Comparison of ENCODE assay signal across 26 cellular contexts in genomic region chr12:65125247-65125646, GRCh38. TPM values are rescaled to one million over a fixed set of nuclear protein-coding genes. Genes with fewer than 3 reads are reported as not detected.
A peak's percentile ranks its signal among the peaks of the same experiment; 100 is the strongest.
DNase-seq lines count a peak whose midpoint lies in the region; ATAC-seq, FAIRE-seq and TF ChIP-seq lines count a peak whose summit lies in the region.
"Had no signal": no experiment of that assay in that cellular context is flagged by ENCODE, and none has a peak within 500 bp of the region (broad histone marks: within the 10 kb centered on the region; RNA-seq: fewer than 3 reads in every experiment).

No MANE protein-coding gene starts in this region.

- no peak overlapping the region for H2AFZ ChIP-seq in GM12878 (ENCODE audit: control insufficient read depth, low read depth, low read length)
- H2AFZ ChIP-seq in GM23248: no peak overlapping the region
- H2AFZ ChIP-seq: GM23338 had no signal

- no peaks in the 10 kb centered on the region for H3K9me2 ChIP-seq in GM23248 (ENCODE audit: insufficient read depth)

- H3K4me2 ChIP-seq in GM12878 (ENCODE audit: control insufficient read depth, insufficient read depth) (no peak overlapping the region), GM23248 (ENCODE audit: unreplicated experiment) (no peak overlapping the region)
- H3K4me2 ChIP-seq: GM23338, KMS-11 had no signal

- H3K4me3 ChIP-seq in GM12878 (no peak overlapping the region), body of pancreas (no peak overlapping the region), GM23248 (no peak overlapping the region)
- H3K4me3 ChIP-seq: BLaER1 treated with 17β-estradiol and CSF1 and Interleukin-3, amounts not matched to agents 10 nM and 100 nM; GM23338; SK-N-MC had no signal

- no peak for TF ChIP-seq CTCF in GM12878 (IDR thresholded peaks at IDR 0.05 in 2 of 3, conservative IDR thresholded peaks at IDR 0.05 in 1 of 3; ENCODE audit: control insufficient read depth in 2 of 3, extremely low read depth in 1 of 3, insufficient read depth in 1 of 3, low read depth in 3 of 3, low read length in 3 of 3)
- TF ChIP-seq CTCF in body of pancreas (IDR thresholded peaks at IDR 0.05): no peak

- CTCF ChIA-PET in GM12878 (lab: Yijun Ruan, JAX): interaction anchor here (0.9 to 2.0 kb wide), 9 partner anchors 8 to 329 kb away, joined by 3 to 17 read pairs (median 5); no protein-coding TSS in a partner anchor

- no peak for ATAC-seq in GM12878
- ATAC-seq in body of pancreas: no peak
- ATAC-seq: GM23338 had no signal

- H3K27ac ChIP-seq in GM12878 (ENCODE audit: control insufficient read depth, insufficient read depth): no peak overlapping the region
- no peak overlapping the region for H3K27ac ChIP-seq in body of pancreas
- H3K27ac ChIP-seq in GM23248: no peak overlapping the region
- H3K27ac ChIP-seq: BLaER1 treated with 17β-estradiol and CSF1 and Interleukin-3, amounts not matched to agents 10 nM and 100 nM; KMS-11; SK-N-MC had no signal

- TF ChIP-seq EP300 in GM12878 (IDR thresholded peaks at IDR 0.05; ENCODE audit: borderline replicate concordance in 1 of 2, control insufficient read depth in 1 of 2, low read depth in 2 of 2, low read length in 2 of 2): no peak

- TF ChIP-seq POLR2A in GM12878 (IDR thresholded peaks at IDR 0.05; ENCODE audit: low read depth, low read length): no peak
- no peak for TF ChIP-seq POLR2A in body of pancreas (IDR thresholded peaks at IDR 0.05)

- no peak for FAIRE-seq in GM12878 (lab: Jason Lieb, UNC)
- FAIRE-seq: GM12892, RCC 7860 had no signal

- TF ChIP-seq RAD21 in GM12878 (IDR thresholded peaks at IDR 0.05; ENCODE audit: insufficient read depth, low read depth, low read length): no peak

- intact Hi-C loops in GM12878 (cut with micrococcal nuclease; ENCODE audit: unreplicated experiment) (no loop called here), body of pancreas (cut with DNase I) (no loop called here)

- RAD21 ChIA-PET in GM12878 (lab: Charles Lee; ENCODE audit: unreplicated experiment): interaction anchor here (1.3 to 2.2 kb wide), 4 partner anchors 108 to 323 kb away, joined by 4 to 17 read pairs (median 4); no protein-coding TSS in a partner anchor

- WGBS in GM12878 (ENCODE audit: insufficient coverage, insufficient replicate concordance, low lambda C conversion rate, missing lambda C conversion rate): 0% methylated on average over 1 of the region's 1 CpG
- 29 to 61% methylated on average over 1 of the region's 1 CpG for WGBS in body of pancreas, 2 donors
- WGBS in GM23248 (ENCODE audit: low coverage in 1 of 2, low lambda C conversion rate in 2 of 2, missing lambda C conversion rate in 2 of 2), 2 experiments: 79 to 82% methylated on average over 1 of the region's 1 CpG

- in situ Hi-C loops in GM12878 (cut with MboI): no loop called here
- in situ Hi-C loops in GM23248 (cut with MboI): no loop called here

- H3K36me3 ChIP-seq in GM12878 (ENCODE audit: control insufficient read depth in 2 of 2, insufficient read depth in 2 of 2, low read length in 1 of 2) (no peaks in the 10 kb centered on the region), body of pancreas (replicated peaks in 1 of 2; ENCODE audit: insufficient read depth in 1 of 2, low read depth in 2 of 2) (no peaks in the 10 kb centered on the region), GM23248 (ENCODE audit: low read depth) (no peaks in the 10 kb centered on the region)
- H3K36me3 ChIP-seq: BLaER1 treated with 17β-estradiol and CSF1 and Interleukin-3, amounts not matched to agents 10 nM and 100 nM had no signal

- H3F3A ChIP-seq in GM23248 (ENCODE audit: insufficient read depth): no peaks in the 10 kb centered on the region

- H3K9me3 ChIP-seq in GM12878 (replicated peaks; ENCODE audit: control insufficient read depth, insufficient read depth, low read length) (no peaks in the 10 kb centered on the region), body of pancreas (no peaks in the 10 kb centered on the region), GM23248 (ENCODE audit: low read depth) (no peaks in the 10 kb centered on the region)
- H3K9me3 ChIP-seq: Caco-2 had no signal

- POLR2A ChIA-PET in GM12878 (lab: Charles Lee): no interaction called here

- H3K79me2 ChIP-seq in GM12878 (ENCODE audit: control insufficient read depth, insufficient read depth, low read length) (no peaks in the 10 kb centered on the region), GM23248 (ENCODE audit: insufficient read depth) (no peaks in the 10 kb centered on the region)

- H4K20me1 ChIP-seq in GM12878 (ENCODE audit: control insufficient read depth, insufficient read depth) (no peaks in the 10 kb centered on the region), GM23248 (ENCODE audit: insufficient read depth) (no peaks in the 10 kb centered on the region)
- H4K20me1 ChIP-seq: BLaER1 treated with 17β-estradiol and CSF1 and Interleukin-3, amounts not matched to agents 10 nM and 100 nM had no signal

- H3K27me3 ChIP-seq in GM12878 (replicated peaks in 1 of 2; ENCODE audit: control insufficient read depth in 2 of 2, insufficient read depth in 2 of 2, low read length in 1 of 2) (peaks cover 2 to 5% of the 10 kb centered on the region in 2 experiments; a peak in 3 of 4 replicates), body of pancreas (peaks cover 0 to 14% of the 10 kb centered on the region in 2 donors), GM23248 (replicated peaks; ENCODE audit: insufficient read depth) (peaks cover 65% of the 10 kb centered on the region)
- H3K27me3 ChIP-seq: BLaER1 treated with 17β-estradiol and CSF1 and Interleukin-3, amounts not matched to agents 10 nM and 100 nM had no signal

- BruUV-seq in GM12878 (replicated peaks; lab: Mats Ljungman, UMichigan): no TSS peak

- H3K4me1 ChIP-seq in GM12878 (ENCODE audit: control insufficient read depth, insufficient read depth, low read length): no peaks in the 10 kb centered on the region; the same call in 1 of the 2 replicates
- peaks cover 10% of the 10 kb centered on the region for H3K4me1 ChIP-seq in body of pancreas
- no peaks in the 10 kb centered on the region; the same call in 1 of the 2 replicates for H3K4me1 ChIP-seq in GM23248 (ENCODE audit: insufficient read depth)
- H3K4me1 ChIP-seq: Caco-2 had no signal

- H3K9ac ChIP-seq in GM12878 (ENCODE audit: control insufficient read depth, insufficient read depth, low read length): no peak overlapping the region
- no peak overlapping the region for H3K9ac ChIP-seq in GM23248
- H3K9ac ChIP-seq: BLaER1 treated with 17β-estradiol and CSF1 and Interleukin-3, amounts not matched to agents 10 nM and 100 nM; KMS-11 had no signal

- SMC1A ChIA-PET in GM12878 (lab: Charles Lee; ENCODE audit: uncharacterized antibody, unreplicated experiment): interaction anchor here (1.2 to 6.5 kb wide), 5 partner anchors 9 to 323 kb away, joined by 3 to 57 read pairs (median 6); no protein-coding TSS in a partner anchor

- DNase-seq in SKM-1 treated with dmso at 0.1 percent for 144 hours (lab: John Stamatoyannopoulos, UW; ENCODE audit: unreplicated experiment) (peak; percentile 11), SKM-1 (lab: John Stamatoyannopoulos, UW; ENCODE audit: unreplicated experiment) (no peak), OCI-M1 (lab: John Stamatoyannopoulos, UW) (peak; percentile 58), GM12878 (ENCODE audit: low read depth, low spot score) (no peak), pons (ENCODE audit: low spot score) (peak; percentile 51), body of pancreas (no peak), DMS114 treated with DMSO at 0.1 percent for 48 hours (lab: John Stamatoyannopoulos, UW; ENCODE audit: unreplicated experiment) (no peak), GM23248 (no peak)
- DNase-seq: Caco-2; CD4-positive, alpha-beta memory T cell; DMS79 treated with DMSO at 0.1 percent for 48 hours; GF-D8; HCEC 1CT; NCI-H2029; NCI-H446 treated with DMSO at 0.1 percent for 48 hours; NCI-H526; SIG-M5; T-helper 2 cell had no signal

RNA-seq across cellular contexts. Expression of gene WIF1, which starts 4.1 kb away (rescaled TPM):
- total RNA-seq in GM12878 (2013; cell fraction: nucleolus; rRNA removed): not detected in 2 replicates
- not detected in 2 replicates for total RNA-seq in GM12878 (2014; rRNA removed)
- not detected in 2 replicates for total RNA-seq in GM12878 (2014; rRNA removed; fragmentation: Illumina TruSeq; extraction: Trizol)
- not detected in 2 replicates for total RNA-seq in GM12878 (2021)
- 0.10 TPM for polyA plus RNA-seq in GM12878 (2011; ENCODE audit: low read depth)
- polyA plus RNA-seq in GM12878 (2011; rRNA removed): not detected in 2 replicates
- 0.03 TPM in 2 replicates for polyA plus RNA-seq in GM12878 (2011; cell fraction: cytosol; rRNA removed)
- not detected in 2 replicates for polyA plus RNA-seq in GM12878 (2011; cell fraction: nucleus; rRNA removed)
- 0.10 and 0.11 TPM in 2 replicates for polyA plus RNA-seq in GM12878 (2012)
- 0.04 TPM in 1 of 2 replicates, not detected in the other for polyA plus RNA-seq in GM12878 (2014; fragmentation: Illumina TruSeq; extraction: Trizol)
- under 1 TPM in 1 of 2 experiments, not detected in 1; 0.05 TPM for polyA plus RNA-seq in GM12878 (2014; fragmentation: Nextera tagmentation; extraction: Ambion mirVana)
- 0.05 TPM in 1 of 2 replicates, not detected in the other for polyA plus RNA-seq in GM12878 (2014; rRNA removed)
- not detected for polyA plus RNA-seq in GM12878 (2016; fragmentation: Nextera tagmentation; extraction: Ambion mirVana)
- polyA minus RNA-seq in GM12878 (2011; rRNA and poly(A)+ RNA removed): not detected in 2 replicates
- not detected in 2 replicates for polyA minus RNA-seq in GM12878 (2011; cell fraction: cytosol; rRNA and poly(A)+ RNA removed)
- polyA minus RNA-seq in GM12878 (2011; cell fraction: nucleus; rRNA and poly(A)+ RNA removed): not detected in 2 replicates
- total RNA-seq in body of pancreas: under 1 TPM; 0.66 to 0.78 TPM
- not detected in 2 replicates for total RNA-seq in GM23248 (2014; rRNA removed; shearing (Covaris generic))
- not detected in 2 replicates for polyA plus RNA-seq in GM23248 (2016; fragmentation: Nextera tagmentation; extraction: Ambion mirVana)
- total RNA-seq: A172; Caco-2; CD4-positive, alpha-beta memory T cell; OCI-LY7 had no signal
- polyA plus RNA-seq: CD4-positive, alpha-beta memory T cell had no signal

RNA-seq across cellular contexts. Expression of gene LEMD3, which starts 44.1 kb away (rescaled TPM):
- 71.8 and 93.9 TPM in 2 replicates for total RNA-seq in GM12878 (2013; cell fraction: nucleolus; rRNA removed)
- total RNA-seq in GM12878 (2014; rRNA removed) (23.8 and 24.8 TPM in 2 replicates), GM12878 (2014; rRNA removed; fragmentation: Illumina TruSeq; extraction: Trizol) (19.4 and 19.6 TPM in 2 replicates), GM12878 (2021) (23.6 and 26.0 TPM in 2 replicates), body of pancreas (10 to 100 TPM; 19.5 to 28.3 TPM)
- polyA plus RNA-seq in GM12878 (2011; ENCODE audit: low read depth): 4.1 TPM
- polyA plus RNA-seq in GM12878 (2011; rRNA removed) (21.3 and 29.5 TPM in 2 replicates), GM12878 (2014; fragmentation: Illumina TruSeq; extraction: Trizol) (17.7 and 31.1 TPM in 2 replicates), GM12878 (2014; fragmentation: Nextera tagmentation; extraction: Ambion mirVana) (1 to 10 TPM; 7.5 to 9.0 TPM), GM12878 (2014; rRNA removed) (12.0 and 17.8 TPM in 2 replicates), GM12878 (2016; fragmentation: Nextera tagmentation; extraction: Ambion mirVana) (10 to 100 TPM; 14.6 to 15.4 TPM), GM23248 (2016; fragmentation: Nextera tagmentation; extraction: Ambion mirVana) (8.4 and 8.6 TPM in 2 replicates)
- 6.5 and 7.0 TPM in 2 replicates for polyA plus RNA-seq in GM12878 (2011; cell fraction: cytosol; rRNA removed)
- 20.1 and 23.8 TPM in 2 replicates for polyA plus RNA-seq in GM12878 (2011; cell fraction: nucleus; rRNA removed)
- polyA plus RNA-seq in GM12878 (2012): 9.3 and 13.1 TPM in 2 replicates
- polyA minus RNA-seq in GM12878 (2011; rRNA and poly(A)+ RNA removed): 13.5 and 14.3 TPM in 2 replicates
- 4.9 and 7.5 TPM in 2 replicates for polyA minus RNA-seq in GM12878 (2011; cell fraction: cytosol; rRNA and poly(A)+ RNA removed)
- polyA minus RNA-seq in GM12878 (2011; cell fraction: nucleus; rRNA and poly(A)+ RNA removed): 28.7 and 46.6 TPM in 2 replicates
- total RNA-seq in GM23248 (2014; rRNA removed; shearing (Covaris generic)): 17.9 and 36.3 TPM in 2 replicates

Comparison
In these comparisons a context has a peak if more than half of its experiments do, and no peak if none do; other contexts are left out.
1. DNase-seq: peak in SKM-1 treated with dmso at 0.1 percent for 144 hours (single experiment), OCI-M1 (single experiment) and pons (single experiment); none in SKM-1 (single experiment), GM12878 (single experiment), body of pancreas (0 of 4), DMS114 treated with DMSO at 0.1 percent for 48 hours (single experiment) and GM23248 (single experiment).